1 cellular context compared by ENCODE assay signal in genomic region chr2:233013027-233013461, GRCh38.
TF ChIP-seq lines count a peak whose summit lies in the region.

Gene NGEF (minus strand): TSS chr2:233013256. CDS start chr2:232974890, 38,366 bp downstream.

TF ChIP-seq in HepG2, 621 proteins besides CTCF, POLR2A, EP300 and RAD21 (continued from another document and continues in another):
- TF ChIP-seq E2F2 (CRISPR knock-in tag; IDR thresholded peaks at IDR 0.05; ENCODE audit: borderline replicate concordance), result no peak
- peak; percentile 89 for TF ChIP-seq PATZ1 (CRISPR knock-in tag; IDR thresholded peaks at IDR 0.05)
- TF ChIP-seq KLF6 (CRISPR knock-in tag; IDR thresholded peaks at IDR 0.05), result peak; percentile 83; the same call in 1 of the 2 replicates
- peak; percentile 73 for TF ChIP-seq ARNTL (CRISPR knock-in tag; IDR thresholded peaks at IDR 0.05)
- no peak for TF ChIP-seq SKIL (CRISPR knock-in tag; IDR thresholded peaks at IDR 0.05; ENCODE audit: borderline replicate concordance)
- no peak for TF ChIP-seq E2F5 (CRISPR knock-in tag; conservative IDR thresholded peaks at IDR 0.05)
- no peak for TF ChIP-seq MATR3 (CRISPR knock-in tag; IDR thresholded peaks at IDR 0.05)
- no peak for TF ChIP-seq TBL1XR1 (IDR thresholded peaks at IDR 0.05; ENCODE audit: borderline replicate concordance, low read length, partially characterized antibody)
- TF ChIP-seq ZBTB10 (CRISPR knock-in tag; IDR thresholded peaks at IDR 0.05; ENCODE audit: borderline replicate concordance), result no peak
- TF ChIP-seq EZH2 (conservative IDR thresholded peaks at IDR 0.05; ENCODE audit: low read depth, low read length), result no peak
- no peak for TF ChIP-seq AGO2 (optimal IDR thresholded peaks at IDR 0.05; ENCODE audit: low read depth, low read length)
- TF ChIP-seq POLR2AphosphoS5 (IDR thresholded peaks at IDR 0.05; ENCODE audit: low read depth, low read length), result peak; percentile 89
- TF ChIP-seq ZNF264 (CRISPR knock-in tag; IDR thresholded peaks at IDR 0.05), result peak; percentile 85; the same call in 1 of the 2 replicates
- peak; percentile 77; the same call in 1 of the 2 replicates for TF ChIP-seq RCOR2 (CRISPR knock-in tag; IDR thresholded peaks at IDR 0.05)
- TF ChIP-seq ZNF768 (CRISPR knock-in tag; IDR thresholded peaks at IDR 0.05), result peak; percentile 42; the same call in 1 of the 2 replicates
- TF ChIP-seq ZNF800 (CRISPR knock-in tag; IDR thresholded peaks at IDR 0.05), result no peak
- TF ChIP-seq HNF1A (IDR thresholded peaks at IDR 0.05; ENCODE audit: low read depth), result no peak
- peak; percentile 83; the same call in 1 of the 2 replicates for TF ChIP-seq HNF1A (CRISPR knock-in tag; IDR thresholded peaks at IDR 0.05; ENCODE audit: borderline replicate concordance)
- 0 out of 2 replicates have a peak, but pooled peaks have one; percentile 20 for TF ChIP-seq KDM5A (IDR thresholded peaks at IDR 0.05; ENCODE audit: borderline replicate concordance, low read length)
- TF ChIP-seq HNF4A (CRISPR knock-in tag; IDR thresholded peaks at IDR 0.05), result peak; percentile 99
- no peak; the same call in 1 of the 2 replicates for TF ChIP-seq ZNF414 (CRISPR knock-in tag; IDR thresholded peaks at IDR 0.05)
- no peak for TF ChIP-seq JUND (CRISPR knock-in tag; IDR thresholded peaks at IDR 0.05)
- TF ChIP-seq ZSCAN21 (CRISPR knock-in tag; IDR thresholded peaks at IDR 0.05; ENCODE audit: borderline replicate concordance), result no peak; the same call in 1 of the 2 replicates
- TF ChIP-seq HOMEZ (CRISPR knock-in tag; IDR thresholded peaks at IDR 0.05; ENCODE audit: low read depth), result peak; percentile 95
- peak; percentile 77; the same call in 1 of the 2 replicates for TF ChIP-seq TFDP1 (CRISPR knock-in tag; IDR thresholded peaks at IDR 0.05; ENCODE audit: borderline replicate concordance)
- TF ChIP-seq SP5 (CRISPR knock-in tag; IDR thresholded peaks at IDR 0.05; ENCODE audit: borderline replicate concordance, low read depth), result peak; percentile 51; the same call in 1 of the 2 replicates
- no peak; the same call in 1 of the 2 replicates for TF ChIP-seq ZNF670 (CRISPR knock-in tag; IDR thresholded peaks at IDR 0.05; ENCODE audit: borderline replicate concordance)
- peak; percentile 93 for TF ChIP-seq ZNF687 (CRISPR knock-in tag; IDR thresholded peaks at IDR 0.05)
- peak; percentile 77; the same call in 2 of the 3 replicates for TF ChIP-seq MXI1 (IDR thresholded peaks at IDR 0.05; ENCODE audit: borderline replicate concordance, low read depth, low read length)
